Comparison of ENCODE assay signal across 8 cellular contexts in the genomic region with DNA sequence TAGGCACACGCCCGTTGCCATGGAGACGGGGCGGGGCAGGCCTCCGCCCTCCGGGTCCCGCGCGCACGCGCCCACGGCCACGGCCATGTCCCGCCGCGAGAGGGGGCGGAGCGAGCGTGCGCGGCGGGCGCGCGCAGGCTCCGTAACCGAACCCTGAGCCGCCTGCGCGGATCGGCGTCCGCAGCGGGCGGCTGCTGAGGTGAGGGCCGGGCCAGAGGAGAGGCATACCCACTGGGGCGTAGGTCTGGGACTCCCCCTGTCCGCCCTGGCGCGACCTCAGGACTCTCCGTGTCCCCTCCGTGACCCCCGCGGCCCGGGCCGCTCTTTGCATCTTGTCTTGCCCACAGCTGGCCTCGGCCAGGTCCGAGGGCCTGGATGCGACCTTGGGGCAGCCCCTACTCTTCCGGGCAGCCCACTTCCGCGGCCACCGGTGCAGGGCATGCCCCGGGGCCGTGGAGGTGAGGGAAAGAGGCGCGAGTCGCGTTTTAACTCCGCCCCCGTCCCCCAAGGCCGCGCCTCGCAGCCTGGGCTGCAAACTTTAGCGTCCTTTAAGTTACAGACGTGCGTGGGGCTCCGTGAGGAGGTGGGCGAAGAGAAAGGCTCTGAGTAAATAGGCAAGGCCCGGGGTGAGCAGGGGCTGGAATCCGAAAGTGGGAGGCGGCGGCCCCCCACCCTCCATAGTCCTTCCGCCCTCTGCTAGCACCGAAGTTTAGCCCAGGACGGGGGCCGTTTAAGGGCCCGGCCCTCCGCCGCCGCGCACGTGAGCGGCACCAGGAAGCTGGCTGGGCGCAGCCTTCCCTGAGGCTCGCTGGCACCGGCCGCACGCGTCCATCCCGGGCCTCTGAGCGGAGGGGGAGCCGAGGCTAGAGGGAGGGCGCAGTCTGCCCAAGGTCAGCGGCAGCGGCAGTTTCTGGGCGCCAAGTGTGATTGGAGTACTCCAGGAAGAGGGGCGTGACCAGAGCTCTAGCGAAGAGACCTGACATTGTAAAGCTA. TPM values are rescaled to one million over a fixed set of nuclear protein-coding genes. Genes with fewer than 3 reads are reported as not detected.
A peak's percentile ranks its signal among the peaks of the same experiment; 100 is the strongest.
DNase-seq lines count a peak whose midpoint lies in the region; ATAC-seq and TF ChIP-seq lines count a peak whose summit lies in the region.

A gene with protein sequence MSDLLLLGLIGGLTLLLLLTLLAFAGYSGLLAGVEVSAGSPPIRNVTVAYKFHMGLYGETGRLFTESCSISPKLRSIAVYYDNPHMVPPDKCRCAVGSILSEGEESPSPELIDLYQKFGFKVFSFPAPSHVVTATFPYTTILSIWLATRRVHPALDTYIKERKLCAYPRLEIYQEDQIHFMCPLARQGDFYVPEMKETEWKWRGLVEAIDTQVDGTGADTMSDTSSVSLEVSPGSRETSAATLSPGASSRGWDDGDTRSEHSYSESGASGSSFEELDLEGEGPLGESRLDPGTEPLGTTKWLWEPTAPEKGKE (plus strand): TSS at position 163 of the 993 bp plus-strand sequence. CDS start 3,053 bp downstream, outside the sequence.

- under 1% methylated on average over 99 of the region's 99 CpGs for WGBS in HUES64

- intact Hi-C loops in activated T-helper 2 cell treated with anti-CD3 and anti-CD28 coated beads, Interferon-gamma antibody, Interleukin-2, Interleukin-4, amounts not matched to agents 10 μg/mL and 5 μg/mL and 100 μg/mL, durations not matched to agents 14 hours and 24 hours and 36 hours (cut with micrococcal nuclease), result loop anchor here (1.0 to 10.0 kb wide), 5 partner anchors 11 to 1317 kb away; a partner anchor contains a TSS

- H3K27me3 Mint-ChIP-seq in activated T-helper 2 cell treated with anti-CD3 and anti-CD28 coated beads, Interferon-gamma antibody, Interleukin-2, Interleukin-4, amounts not matched to agents 10 μg/mL and 5 μg/mL and 100 μg/mL, durations not matched to agents 14 hours and 24 hours and 36 hours (ENCODE audit: low read depth), result no peaks in the 10 kb centered on the region
- no peaks in the 10 kb centered on the region for H3K27me3 Mint-ChIP-seq in natural killer cell treated with Interleukin-12 subunit alpha and Interleukin-12 subunit beta and Interleukin-15 and Interleukin-18, amount 100 ng/mL, for 72 hours

- H3K27ac ChIP-seq in HUES64 (ENCODE audit: low read depth, low read length) (peak within 1 kb of the TSS; percentile 32; the same call in 1 of the 2 replicates), RWPE1 (peak within 1 kb of the TSS; percentile 95)

- peak within 1 kb of the TSS; percentile 75 for H3K9ac ChIP-seq in HUES64 (ENCODE audit: low read depth, low read length)

- H3K9me3 ChIP-seq in HUES64 (ENCODE audit: insufficient read depth, low read depth, low read length), result no peaks in the 10 kb centered on the region

- peaks cover 62% of the 10 kb centered on the region for H3K4me1 Mint-ChIP-seq in activated T-helper 2 cell treated with anti-CD3 and anti-CD28 coated beads, Interferon-gamma antibody, Interleukin-2, Interleukin-4, amounts not matched to agents 10 μg/mL and 5 μg/mL and 100 μg/mL, durations not matched to agents 14 hours and 24 hours and 36 hours (ENCODE audit: low read depth)
- peaks cover 56 to 65% of the 10 kb centered on the region in 2 donors for H3K4me1 Mint-ChIP-seq in natural killer cell treated with Interleukin-12 subunit alpha and Interleukin-12 subunit beta and Interleukin-15 and Interleukin-18, amount 100 ng/mL, for 72 hours (ENCODE audit: low read depth in 2 of 2)

- peaks cover 26% of the 10 kb centered on the region for H3K36me3 Mint-ChIP-seq in activated T-helper 2 cell treated with anti-CD3 and anti-CD28 coated beads, Interferon-gamma antibody, Interleukin-2, Interleukin-4, amounts not matched to agents 10 μg/mL and 5 μg/mL and 100 μg/mL, durations not matched to agents 14 hours and 24 hours and 36 hours (ENCODE audit: low read depth)
- peaks cover 5% of the 10 kb centered on the region for H3K36me3 Mint-ChIP-seq in natural killer cell treated with Interleukin-12 subunit alpha and Interleukin-12 subunit beta and Interleukin-15 and Interleukin-18, amount 100 ng/mL, for 72 hours

- no peak for TF ChIP-seq CTCF in RWPE1 (conservative IDR thresholded peaks at IDR 0.05; ENCODE audit: low read depth)
- no peak for TF ChIP-seq CTCF in fibroblast of pulmonary artery (IDR thresholded peaks at IDR 0.05; ENCODE audit: low read length, missing control alignments)

- H3K4me3 Mint-ChIP-seq in activated T-helper 2 cell treated with anti-CD3 and anti-CD28 coated beads, Interferon-gamma antibody, Interleukin-2, Interleukin-4, amounts not matched to agents 10 μg/mL and 5 μg/mL and 100 μg/mL, durations not matched to agents 14 hours and 24 hours and 36 hours (ENCODE audit: low read depth), result peak within 1 kb of the TSS; percentile 86
- peak within 1 kb of the TSS; percentile 93 for H3K4me3 Mint-ChIP-seq in natural killer cell treated with Interleukin-12 subunit alpha and Interleukin-12 subunit beta and Interleukin-15 and Interleukin-18, amount 100 ng/mL, for 72 hours

- peak; percentile 62 for ATAC-seq in GM21423 (IDR thresholded peaks at IDR 0.05; ENCODE audit: unreplicated experiment)
- peak; percentile 90 to 92 for ATAC-seq in natural killer cell treated with Interleukin-12 subunit alpha and Interleukin-12 subunit beta and Interleukin-15 and Interleukin-18, amount 100 ng/mL, for 72 hours
- ATAC-seq in stimulated activated naive CD8-positive, alpha-beta T cell treated with anti-CD3 and anti-CD28 coated beads, Interleukin-15, Interleukin-2, amounts not matched to agents 100 U/mL and 50 U/mL, for 24 hours, result peak; percentile 74

- DNase-seq in DMS153 treated with DMSO at 0.1 percent for 48 hours (lab: John Stamatoyannopoulos, UW; ENCODE audit: unreplicated experiment) (peak; percentile 18), RWPE1 (ENCODE audit: low spot score) (peak; percentile 83), fibroblast of pulmonary artery (ENCODE audit: low read depth) (peak; percentile 77)
- DNase-seq in activated T-helper 2 cell treated with anti-CD3 and anti-CD28 coated beads, Interferon-gamma antibody, Interleukin-2, Interleukin-4, amounts not matched to agents 10 μg/mL and 5 μg/mL and 100 μg/mL, durations not matched to agents 14 hours and 24 hours and 36 hours (ENCODE audit: low spot score), result peak; percentile 93
- peak; percentile 95 for DNase-seq in natural killer cell treated with Interleukin-12 subunit alpha and Interleukin-12 subunit beta and Interleukin-15 and Interleukin-18, amount 100 ng/mL, for 72 hours (ENCODE audit: low spot score)
- peak; percentile 94 for DNase-seq in stimulated activated naive CD8-positive, alpha-beta T cell treated with anti-CD3 and anti-CD28 coated beads, Interleukin-15, Interleukin-2, amounts not matched to agents 100 U/mL and 50 U/mL, for 24 hours

- no peaks in the 10 kb centered on the region for H3K9me3 Mint-ChIP-seq in activated T-helper 2 cell treated with anti-CD3 and anti-CD28 coated beads, Interferon-gamma antibody, Interleukin-2, Interleukin-4, amounts not matched to agents 10 μg/mL and 5 μg/mL and 100 μg/mL, durations not matched to agents 14 hours and 24 hours and 36 hours
- no peaks in the 10 kb centered on the region for H3K9me3 Mint-ChIP-seq in natural killer cell treated with Interleukin-12 subunit alpha and Interleukin-12 subunit beta and Interleukin-15 and Interleukin-18, amount 100 ng/mL, for 72 hours

- H3K4me3 ChIP-seq in HUES64 (ENCODE audit: low read length), result peak within 1 kb of the TSS; percentile 76
- peak within 1 kb of the TSS; percentile 85 for H3K4me3 ChIP-seq in fibroblast of pulmonary artery (replicated peaks; ENCODE audit: low read depth, low read length)

- peak within 1 kb of the TSS; percentile 79 for H3K27ac Mint-ChIP-seq in activated T-helper 2 cell treated with anti-CD3 and anti-CD28 coated beads, Interferon-gamma antibody, Interleukin-2, Interleukin-4, amounts not matched to agents 10 μg/mL and 5 μg/mL and 100 μg/mL, durations not matched to agents 14 hours and 24 hours and 36 hours
- H3K27ac Mint-ChIP-seq in natural killer cell treated with Interleukin-12 subunit alpha and Interleukin-12 subunit beta and Interleukin-15 and Interleukin-18, amount 100 ng/mL, for 72 hours, result peak within 1 kb of the TSS; percentile 88 to 89

- H3K4me1 ChIP-seq in HUES64 (ENCODE audit: insufficient read depth, low read length), result peaks cover 15% of the 10 kb centered on the region

- POLR2A ChIA-PET in RWPE1 (lab: Yijun Ruan, JAX; ENCODE audit: low non-redundant PET), result interaction anchor here (0.7 kb wide), 1 partner anchor 1275 kb away, joined by 3 read pairs; no protein-coding TSS in a partner anchor

- no peaks in the 10 kb centered on the region for H3K36me3 ChIP-seq in HUES64 (ENCODE audit: insufficient read depth, low read length)

- peaks cover 15% of the 10 kb centered on the region; the same call in 1 of the 2 replicates for H3K27me3 ChIP-seq in HUES64 (ENCODE audit: insufficient read depth, low read length)

- CTCF ChIA-PET in RWPE1 (lab: Yijun Ruan, JAX), result interaction anchor here (3.5 kb wide), 1 partner anchor 11 kb away, joined by 10 read pairs; no protein-coding TSS in a partner anchor

RNA-seq across cellular contexts. Expression of the gene that starts here (rescaled TPM):
- 6.6 TPM for polyA plus RNA-seq in HUES64 (2013, experiment 1 of 2)
- 8.2 TPM for polyA plus RNA-seq in HUES64 (2013, experiment 2 of 2)
- 43.1 TPM in 2 replicates for total RNA-seq in activated T-helper 2 cell treated with anti-CD3 and anti-CD28 coated beads, Interferon-gamma antibody, Interleukin-2, Interleukin-4, amounts not matched to agents 10 μg/mL and 5 μg/mL and 100 μg/mL, durations not matched to agents 14 hours and 24 hours and 36 hours
- 10 to 100 TPM; 27.0 to 31.9 TPM for total RNA-seq in natural killer cell treated with Interleukin-12 subunit alpha and Interleukin-12 subunit beta and Interleukin-15 and Interleukin-18, amount 100 ng/mL, for 72 hours

Comparison
In these comparisons a context has a peak if more than half of its experiments do, and no peak if none do; other contexts are left out.
1. Peak in every context shown above with its lines: DNase-seq, ATAC-seq, H3K4me3 ChIP-seq and H3K27ac ChIP-seq.
2. DNase-seq: peak in every context shown above with its lines; median percentile 95 in natural killer cell treated with Interleukin-12 subunit alpha and Interleukin-12 subunit beta and Interleukin-15 and Interleukin-18, amount 100 ng/mL, for 72 hours; 94 in stimulated activated naive CD8-positive, alpha-beta T cell treated with anti-CD3 and anti-CD28 coated beads, Interleukin-15, Interleukin-2, amounts not matched to agents 100 U/mL and 50 U/mL, for 24 hours; 93 in activated T-helper 2 cell treated with anti-CD3 and anti-CD28 coated beads, Interferon-gamma antibody, Interleukin-2, Interleukin-4, amounts not matched to agents 10 μg/mL and 5 μg/mL and 100 μg/mL, durations not matched to agents 14 hours and 24 hours and 36 hours; 83 in RWPE1; 77 in fibroblast of pulmonary artery; 18 in DMS153 treated with DMSO at 0.1 percent for 48 hours.